ENCODE assay signal across 8 cellular contexts in genomic region chr4:13484045-13484748, GRCh38. TPM values are rescaled to one million over a fixed set of nuclear protein-coding genes. Genes with fewer than 3 reads are reported as not detected.
DNase-seq lines count a peak whose midpoint lies in the region; ATAC-seq, FAIRE-seq and TF ChIP-seq lines count a peak whose summit lies in the region.

Gene RAB28, minus strand, starts transcription at chr4:13484340.

- H3K4me3 Mint-ChIP-seq in activated B cell treated with CpG ODN at 0.5 μM for 24 hours = peak within 1 kb of the TSS; percentile 96

- H3K4me1 ChIP-seq in small intestine (ENCODE audit: control insufficient read depth in 2 of 2, insufficient read depth in 1 of 2, low read depth in 1 of 2, low read length in 1 of 2) = peaks cover 2 to 5% of the 10 kb centered on the region in 2 donors

- H3K9me3 ChIP-seq in small intestine (ENCODE audit: control insufficient read depth, low read depth) = no peaks in the 10 kb centered on the region

- peaks cover 5% of the 10 kb centered on the region for H3K36me3 Mint-ChIP-seq in activated B cell treated with CpG ODN at 0.5 μM for 24 hours (ENCODE audit: low read depth)

- WGBS in small intestine, 3 donors = 0% methylated on average over 45 to 68 of the region's 68 CpGs

- peak within 1 kb of the TSS; percentile 58 to 95 for H3K27ac ChIP-seq in small intestine (ENCODE audit: low read depth in 1 of 2, low read length in 1 of 2)

- peaks cover 21% of the 10 kb centered on the region for H3K4me1 Mint-ChIP-seq in activated B cell treated with CpG ODN at 0.5 μM for 24 hours

- no peak for FAIRE-seq in small intestine (lab: Jason Lieb, UNC)

- no peaks in the 10 kb centered on the region for H3K27me3 ChIP-seq in small intestine (ENCODE audit: control insufficient read depth in 2 of 2, insufficient read depth in 2 of 2, low read length in 2 of 2)

- H3K36me3 ChIP-seq in small intestine (ENCODE audit: control insufficient read depth in 2 of 2, insufficient read depth in 2 of 2, low read length in 2 of 2) = no peaks in the 10 kb centered on the region

- no peaks in the 10 kb centered on the region for H3K9me3 Mint-ChIP-seq in activated B cell treated with CpG ODN at 0.5 μM for 24 hours

- POLR2A ChIA-PET in activated B cell treated with CpG ODN at 0.5 μM for 24 hours (lab: Charles Lee) = interaction anchor here (0.9 to 1.5 kb wide), 4 partner anchors 10 to 144 kb away, joined by 3 read pairs; no protein-coding TSS in a partner anchor

- ATAC-seq in GM19025 (IDR thresholded peaks at IDR 0.05; ENCODE audit: low read depth, unreplicated experiment) (peak; percentile 96), HG03280 (IDR thresholded peaks at IDR 0.05; ENCODE audit: unreplicated experiment) (peak; percentile 94), activated B cell treated with CpG ODN at 0.5 μM for 24 hours (ENCODE audit: low read depth) (peak; percentile 93)

- H3K4me3 ChIP-seq in AG09309 (ENCODE audit: control insufficient read depth, low read depth, low read length) = peak within 1 kb of the TSS; percentile 66
- peak within 1 kb of the TSS; percentile 75 to 76 for H3K4me3 ChIP-seq in cardiac fibroblast (replicated peaks in 1 of 2; ENCODE audit: low read depth in 2 of 2, low read length in 2 of 2)
- peak within 1 kb of the TSS; percentile 74 to 98 for H3K4me3 ChIP-seq in small intestine (ENCODE audit: low read depth in 1 of 2, low read length in 2 of 2)

- CTCF ChIA-PET in activated B cell treated with CpG ODN at 0.5 μM for 24 hours (lab: Charles Lee) = interaction anchor here (1.3 kb wide), 1 partner anchor 170 kb away, joined by 3 read pairs; no protein-coding TSS in a partner anchor

- H3K27ac Mint-ChIP-seq in activated B cell treated with CpG ODN at 0.5 μM for 24 hours = peak within 1 kb of the TSS; percentile 99

- peaks cover 14% of the 10 kb centered on the region for H3K27me3 Mint-ChIP-seq in activated B cell treated with CpG ODN at 0.5 μM for 24 hours

- DNase-seq in AG09309 (ENCODE audit: low read depth) (peak; percentile 74), NCI-H345 (lab: John Stamatoyannopoulos, UW) (peak; percentile 91), activated B cell treated with CpG ODN at 0.5 μM for 24 hours (peak; percentile 93), cardiac fibroblast (ENCODE audit: low read depth in 2 of 2) (peak; percentile 96 to 97), iPS-NIHi7 (ENCODE audit: extremely low spot score) (peak; percentile 93), small intestine (peak; percentile 93)

- no peak for TF ChIP-seq CTCF in AG09309 (IDR thresholded peaks at IDR 0.05; ENCODE audit: control insufficient read depth, insufficient read depth, low read depth, low read length, missing control alignments)
- no peak for TF ChIP-seq CTCF in activated B cell treated with CpG ODN at 0.5 μM for 24 hours (IDR thresholded peaks at IDR 0.05)
- no peak for TF ChIP-seq CTCF in cardiac fibroblast (IDR thresholded peaks at IDR 0.05; ENCODE audit: low read depth, low read length)

- intact Hi-C loops in activated B cell treated with CpG ODN at 0.5 μM for 24 hours (cut with micrococcal nuclease) = loop anchor here (1.0 to 2.0 kb wide), 4 partner anchors 45 to 1518 kb away; partner anchors contain the start of genes BOD1L1 and CPEB2

RNA-seq across cellular contexts. Expression of gene RAB28, which starts in this region (rescaled TPM):
- total RNA-seq in activated B cell treated with CpG ODN at 0.5 μM for 24 hours = 16.0 and 16.9 TPM in 2 replicates
- 10 to 100 TPM in 1 of 3 donors, 1 to 10 TPM in 2; 7.4 to 13.6 (median 8.4) TPM for polyA plus RNA-seq in small intestine

Comparison
In these comparisons a context has a peak if more than half of its experiments do, and no peak if none do; other contexts are left out.
1. Peak in every context shown above with its lines: DNase-seq, ATAC-seq, H3K4me3 ChIP-seq and H3K27ac ChIP-seq.